8 cellular contexts compared by ENCODE assay signal in the genomic region with DNA sequence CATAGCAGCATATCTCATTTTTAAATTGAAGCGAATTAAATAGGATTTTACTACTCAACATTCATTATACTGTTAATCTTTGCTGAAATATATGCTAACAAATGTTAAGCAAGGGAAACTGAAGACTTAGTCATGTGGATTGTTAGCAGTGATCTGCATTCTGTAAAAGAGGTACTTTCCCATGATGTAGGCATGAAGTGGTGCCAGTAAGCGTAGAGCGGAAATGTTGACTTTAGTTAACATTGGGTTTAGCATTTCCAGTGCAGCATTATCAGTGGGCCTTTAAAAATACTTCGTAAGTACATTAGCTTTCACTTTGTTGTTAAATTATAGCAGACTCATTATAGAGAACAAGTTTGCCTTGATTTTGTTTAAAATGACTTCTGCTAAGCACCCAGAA.
A peak's percentile ranks its signal among the peaks of the same experiment; 100 is the strongest.
DNase-seq lines count a peak whose midpoint lies in the region; ATAC-seq and TF ChIP-seq lines count a peak whose summit lies in the region.

No MANE protein-coding gene starts in this region.

- ATAC-seq in GM19455 (IDR thresholded peaks at IDR 0.05; ENCODE audit: unreplicated experiment) = peak; percentile 62
- ATAC-seq in HG03469 (IDR thresholded peaks at IDR 0.05; ENCODE audit: unreplicated experiment) = peak; percentile 42
- peak; percentile 91 for ATAC-seq in stimulated activated effector memory CD8-positive, alpha-beta T cell treated with anti-CD3 and anti-CD28 coated beads, Interleukin-12 subunit alpha, Interleukin-12 subunit beta, amount 100 ng/mL, for 72 hours

- H3K36me3 Mint-ChIP-seq in stimulated activated effector memory CD8-positive, alpha-beta T cell treated with anti-CD3 and anti-CD28 coated beads, Interleukin-12 subunit alpha, Interleukin-12 subunit beta, amount 100 ng/mL, for 72 hours = peaks cover 100% of the 10 kb centered on the region
- peaks cover 7% of the 10 kb centered on the region for H3K36me3 Mint-ChIP-seq in glutamatergic neuron (ENCODE audit: unreplicated experiment)

- no peaks in the 10 kb centered on the region for H3K9me3 Mint-ChIP-seq in stimulated activated effector memory CD8-positive, alpha-beta T cell treated with anti-CD3 and anti-CD28 coated beads, Interleukin-12 subunit alpha, Interleukin-12 subunit beta, amount 100 ng/mL, for 72 hours
- no peaks in the 10 kb centered on the region for H3K9me3 Mint-ChIP-seq in glutamatergic neuron (ENCODE audit: unreplicated experiment)

- H3K27me3 Mint-ChIP-seq in glutamatergic neuron (ENCODE audit: unreplicated experiment) = peaks cover 5% of the 10 kb centered on the region

- H3K27ac Mint-ChIP-seq in stimulated activated effector memory CD8-positive, alpha-beta T cell treated with anti-CD3 and anti-CD28 coated beads, Interleukin-12 subunit alpha, Interleukin-12 subunit beta, amount 100 ng/mL, for 72 hours = peak overlapping the region; percentile 80
- H3K27ac Mint-ChIP-seq in glutamatergic neuron (ENCODE audit: unreplicated experiment) = no peak overlapping the region

- peak; percentile 53 for DNase-seq in CD1c-positive myeloid dendritic cell (ENCODE audit: extremely low spot score)
- DNase-seq in choroid plexus epithelial cell (ENCODE audit: low read depth) = peak; percentile 48
- no peak for DNase-seq in stimulated activated effector memory CD8-positive, alpha-beta T cell treated with anti-CD3 and anti-CD28 coated beads, Interleukin-12 subunit alpha, Interleukin-12 subunit beta, amount 100 ng/mL, for 72 hours (ENCODE audit: low spot score in 2 of 2)
- DNase-seq in glutamatergic neuron = no peak
- no peak for DNase-seq in NCI-H1694 (lab: John Stamatoyannopoulos, UW)
- DNase-seq in NCI-H1105 (lab: John Stamatoyannopoulos, UW) = no peak

- H3K4me3 ChIP-seq in choroid plexus epithelial cell (ENCODE audit: low read depth, low read length) = no peak overlapping the region

- H3K4me3 Mint-ChIP-seq in stimulated activated effector memory CD8-positive, alpha-beta T cell treated with anti-CD3 and anti-CD28 coated beads, Interleukin-12 subunit alpha, Interleukin-12 subunit beta, amount 100 ng/mL, for 72 hours = peak overlapping the region; percentile 55
- no peak overlapping the region for H3K4me3 Mint-ChIP-seq in glutamatergic neuron (ENCODE audit: unreplicated experiment)

- H3K4me1 Mint-ChIP-seq in stimulated activated effector memory CD8-positive, alpha-beta T cell treated with anti-CD3 and anti-CD28 coated beads, Interleukin-12 subunit alpha, Interleukin-12 subunit beta, amount 100 ng/mL, for 72 hours = peaks cover 75% of the 10 kb centered on the region
- H3K4me1 Mint-ChIP-seq in glutamatergic neuron (ENCODE audit: low read depth, unreplicated experiment) = no peaks in the 10 kb centered on the region

- no peak for TF ChIP-seq CTCF in choroid plexus epithelial cell (conservative IDR thresholded peaks at IDR 0.05; ENCODE audit: low read depth, low read length)
- TF ChIP-seq CTCF in glutamatergic neuron (IDR thresholded peaks at IDR 0.05; ENCODE audit: partially characterized antibody, unreplicated experiment) = no peak

Comparison
In these comparisons a context has a peak if more than half of its experiments do, and no peak if none do; other contexts are left out.
1. DNase-seq: peak in CD1c-positive myeloid dendritic cell (single experiment) and choroid plexus epithelial cell (single experiment); none in stimulated activated effector memory CD8-positive, alpha-beta T cell treated with anti-CD3 and anti-CD28 coated beads, Interleukin-12 subunit alpha, Interleukin-12 subunit beta, amount 100 ng/mL, for 72 hours (0 of 2), glutamatergic neuron (single experiment), NCI-H1694 (single experiment) and NCI-H1105 (single experiment).
2. Peak in every context shown above with its lines, with median percentiles within 50 percentile points of each other: ATAC-seq.